Comparison of ENCODE assay signal across 28 cellular contexts in the genomic region with DNA sequence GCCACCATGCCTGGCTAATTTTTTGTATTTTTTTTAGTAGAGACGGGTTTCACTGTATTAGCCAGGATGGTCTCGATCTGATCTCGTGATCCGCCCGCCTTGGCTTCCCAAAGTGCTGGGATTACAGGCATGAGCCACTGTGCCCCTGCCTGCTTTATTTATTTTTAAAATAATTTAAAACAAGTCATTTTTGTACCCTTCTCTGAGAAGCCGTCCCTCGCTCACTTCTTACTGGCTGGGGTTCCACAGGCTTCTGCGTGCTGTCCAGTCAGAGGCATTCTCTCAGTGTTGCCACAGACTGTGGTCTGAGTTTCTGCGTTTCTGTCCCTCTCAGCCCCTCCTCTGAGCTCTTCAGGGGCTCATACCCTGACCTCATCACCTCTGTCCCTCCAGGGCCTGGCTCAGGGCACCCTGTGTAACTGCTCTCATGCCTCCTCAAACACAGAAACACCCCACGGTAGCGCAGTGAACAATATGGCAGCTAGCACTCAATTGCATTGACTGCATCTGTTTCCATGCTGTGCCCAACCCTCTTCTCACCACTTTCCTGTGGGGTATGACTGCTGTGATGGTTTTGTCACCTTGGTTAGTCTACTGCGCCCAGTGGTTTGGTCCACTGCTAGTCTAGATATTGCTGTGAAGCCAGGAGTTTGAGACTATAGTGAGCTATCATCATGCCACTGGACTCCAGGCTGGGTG. TPM values are rescaled to one million over a fixed set of nuclear protein-coding genes. Genes with fewer than 3 reads are reported as not detected.
DNase-seq lines count a peak whose midpoint lies in the region; ATAC-seq, FAIRE-seq and TF ChIP-seq lines count a peak whose summit lies in the region.
"Had no signal": no experiment of that assay in that cellular context is flagged by ENCODE, and none has a peak within 500 bp of the region (broad histone marks: within the 10 kb centered on the region; RNA-seq: fewer than 3 reads in every experiment).

No MANE protein-coding gene starts in this region.

- H4K8ac ChIP-seq in H9 (replicated peaks; ENCODE audit: insufficient read length, low read depth, low read length) = no peak overlapping the region

- no peak overlapping the region for H3K23ac ChIP-seq in H9 (ENCODE audit: insufficient read length, low read depth, low read length)

- no peak overlapping the region for H4K91ac ChIP-seq in H9 (ENCODE audit: insufficient read length, low read depth, low read length)

- POLR2A ChIA-PET in MCF 10A (lab: Yijun Ruan, JAX) = interaction anchor here (1.2 kb wide), 1 partner anchor 7 kb away, joined by 3 read pairs; no protein-coding TSS in a partner anchor

- peak; percentile 9 for DNase-seq in H9
- peak; percentile 26 for DNase-seq in activated CD8-positive, alpha-beta memory T cell treated with anti-CD3 and anti-CD28 coated beads, Interleukin-2, amount 50 U/mL, for 48 hours
- peak; percentile 30 for DNase-seq in mesenteric fat pad (ENCODE audit: low spot score)
- peak; percentile 31 for DNase-seq in sciatic nerve (ENCODE audit: low spot score)
- no peak for DNase-seq in GM12891 (ENCODE audit: insufficient read length, low spot score)
- DNase-seq in MG63 = no peak
- no peak for DNase-seq in MCF 10A (ENCODE audit: unreplicated experiment)
- DNase-seq in activated naive CD4-positive, alpha-beta T cell treated with anti-CD3 and anti-CD28 coated beads, Interleukin-2, amount 10 ng/mL, durations not matched to agents 7 days and 5 days = no peak
- DNase-seq: activated gamma-delta T cell; activated T-cell treated with anti-CD3 and anti-CD28 coated beads for 4 hours; C1 segment of cervical spinal cord; central memory CD4-positive, alpha-beta T cell; dermis blood vessel endothelial cell; foreskin melanocyte; HCEC 1CT; KG1; MM.1S; NCI-H1105 treated with DMSO at 0.1 percent for 48 hours; NCI-H2029; NCI-H510A treated with DMSO at 0.1 percent for 48 hours; PC-3; Right ventricle myocardium superior; stimulated activated CD4-positive, alpha-beta T cell treated with anti-CD3 and anti-CD28 coated beads, Interleukin-4, amount 100 ng/mL, for 4 hours; T-helper 17 cell; upper lobe of left lung had no signal

- H3K18ac ChIP-seq in H9 (ENCODE audit: insufficient read length, low read depth, low read length) = no peak overlapping the region

- no peak overlapping the region; a peak in 1 of 7 replicates for H3K27ac Mint-ChIP-seq in H9
- H3K27ac Mint-ChIP-seq in MCF 10A (ENCODE audit: low read depth, unreplicated experiment) = no peak overlapping the region
- no peak overlapping the region for H3K27ac Mint-ChIP-seq in activated naive CD4-positive, alpha-beta T cell treated with anti-CD3 and anti-CD28 coated beads, Interleukin-2, amount 10 ng/mL, durations not matched to agents 7 days and 5 days
- H3K27ac Mint-ChIP-seq: T-helper 17 cell had no signal

- no peak overlapping the region for H3K56ac ChIP-seq in H9 (ENCODE audit: insufficient read length, low read depth, low read length)

- H3K9me3 ChIP-seq in H9 (ENCODE audit: control insufficient read depth, low read depth, low read length) = no peaks in the 10 kb centered on the region
- no peaks in the 10 kb centered on the region for H3K9me3 ChIP-seq in MG63
- H3K9me3 ChIP-seq: heart right ventricle, upper lobe of left lung had no signal

- TF ChIP-seq CTCF in H9 (conservative IDR thresholded peaks at IDR 0.05) = no peak
- no peak for TF ChIP-seq CTCF in MCF 10A (IDR thresholded peaks at IDR 0.05; ENCODE audit: unreplicated experiment)

- no peaks in the 10 kb centered on the region for H4K20me1 ChIP-seq in H9 (ENCODE audit: control insufficient read depth, insufficient read depth, insufficient read length)

- H3K27me3 ChIP-seq in H9 (ENCODE audit: insufficient read depth, low read length) (no peaks in the 10 kb centered on the region), MG63 (no peaks in the 10 kb centered on the region)
- H3K27me3 ChIP-seq: heart right ventricle, upper lobe of left lung had no signal

- no peak overlapping the region for H2BK5ac ChIP-seq in H9 (ENCODE audit: insufficient read length, low read length)

- H4K5ac ChIP-seq in H9 (ENCODE audit: insufficient read length, low read depth, low read length) = no peak overlapping the region

- H3K36me3 Mint-ChIP-seq in H9 (ENCODE audit: insufficient read depth in 1 of 3, low read depth in 3 of 3) = no peaks in the 10 kb centered on the region
- H3K36me3 Mint-ChIP-seq in MCF 10A (ENCODE audit: insufficient read depth, unreplicated experiment) = no peaks in the 10 kb centered on the region
- H3K36me3 Mint-ChIP-seq in activated naive CD4-positive, alpha-beta T cell treated with anti-CD3 and anti-CD28 coated beads, Interleukin-2, amount 10 ng/mL, durations not matched to agents 7 days and 5 days = no peaks in the 10 kb centered on the region

- no peaks in the 10 kb centered on the region for H3K23me2 ChIP-seq in H9 (ENCODE audit: insufficient read length, low read depth, low read length, poor library complexity, severe bottlenecking)

- no peak overlapping the region for H3K4ac ChIP-seq in H9 (ENCODE audit: low read depth, low read length)

- BruUV-seq in MCF 10A (replicated peaks; lab: Mats Ljungman, UMichigan) = no TSS peak

- FAIRE-seq in GM12891 (lab: Jason Lieb, UNC) = no peak
- FAIRE-seq: G401.6, TTC549 had no signal

- H2AK5ac ChIP-seq in H9 (ENCODE audit: insufficient read length, low read length) = no peak overlapping the region

- H3K79me1 ChIP-seq in H9 (ENCODE audit: insufficient read depth, low read depth, low read length, poor library complexity, severe bottlenecking) = no peaks in the 10 kb centered on the region

- H2BK120ac ChIP-seq in H9 (ENCODE audit: low read depth, low read length, poor library complexity, severe bottlenecking) = no peak overlapping the region

- no peak overlapping the region for H3K4me3 ChIP-seq in MG63
- H3K4me3 ChIP-seq: heart right ventricle, upper lobe of left lung had no signal

- TF ChIP-seq POLR2A in GM12891 (IDR thresholded peaks at IDR 0.05; ENCODE audit: low read depth, low read length) = no peak

- H2BK20ac ChIP-seq in H9 (ENCODE audit: low read depth, low read length, poor library complexity, severe bottlenecking) = no peak overlapping the region

- H3K4me3 Mint-ChIP-seq in H9 = no peak overlapping the region; a peak in 1 of 5 replicates
- H3K4me3 Mint-ChIP-seq in MCF 10A (ENCODE audit: unreplicated experiment) = no peak overlapping the region
- no peak overlapping the region for H3K4me3 Mint-ChIP-seq in activated naive CD4-positive, alpha-beta T cell treated with anti-CD3 and anti-CD28 coated beads, Interleukin-2, amount 10 ng/mL, durations not matched to agents 7 days and 5 days
- H3K4me3 Mint-ChIP-seq: T-helper 17 cell had no signal

- no peak overlapping the region for H2AFZ ChIP-seq in H9 (ENCODE audit: low read length)

- no peaks in the 10 kb centered on the region for H3K79me2 ChIP-seq in H9 (ENCODE audit: insufficient read depth, low read length)

- no peak overlapping the region for H3K4me2 ChIP-seq in H9 (ENCODE audit: insufficient read depth, insufficient read length, low read length)

- intact Hi-C loops in sciatic nerve (cut with DNase I) = loop anchor here (5.0 kb wide), 1 partner anchor 1756 kb away; no protein-coding TSS in a partner anchor
- intact Hi-C loops in MCF 10A (cut with micrococcal nuclease) = no loop called here

- peaks cover 29% of the 10 kb centered on the region for H3K27me3 Mint-ChIP-seq in H9 (ENCODE audit: low read depth)
- peaks cover 17% of the 10 kb centered on the region for H3K27me3 Mint-ChIP-seq in MCF 10A (ENCODE audit: insufficient read depth, unreplicated experiment)
- H3K27me3 Mint-ChIP-seq in activated naive CD4-positive, alpha-beta T cell treated with anti-CD3 and anti-CD28 coated beads, Interleukin-2, amount 10 ng/mL, durations not matched to agents 7 days and 5 days = peaks cover 25% of the 10 kb centered on the region

- no CpG with 5 or more reads among the region's 12 CpGs for WGBS in H9 (ENCODE audit: extremely low coverage, insufficient read length, low lambda C conversion rate)

- H3K4me1 Mint-ChIP-seq in H9 = peaks cover 0 to 4% of the 10 kb centered on the region in 2 experiments; a peak in 3 of 4 replicates
- peaks cover 10% of the 10 kb centered on the region for H3K4me1 Mint-ChIP-seq in MCF 10A (ENCODE audit: insufficient read depth, unreplicated experiment)
- H3K4me1 Mint-ChIP-seq in activated naive CD4-positive, alpha-beta T cell treated with anti-CD3 and anti-CD28 coated beads, Interleukin-2, amount 10 ng/mL, durations not matched to agents 7 days and 5 days = no peaks in the 10 kb centered on the region
- H3K4me1 Mint-ChIP-seq: T-helper 17 cell had no signal

- no peak overlapping the region for H2BK12ac ChIP-seq in H9 (ENCODE audit: insufficient read length, low read depth, low read length)

- H3K36me3 ChIP-seq in MG63 = no peaks in the 10 kb centered on the region
- H3K36me3 ChIP-seq: heart right ventricle, upper lobe of left lung had no signal

- no peak overlapping the region for H3T11ph ChIP-seq in H9 (ENCODE audit: low read length)

- CTCF ChIA-PET in MCF 10A (lab: Yijun Ruan, JAX) = interaction anchor here (0.5 to 3.1 kb wide), 4 partner anchors 18 to 460 kb away, joined by 3 to 17 read pairs (median 4); no protein-coding TSS in a partner anchor
- CTCF ChIA-PET in activated naive CD4-positive, alpha-beta T cell treated with anti-CD3 and anti-CD28 coated beads, Interleukin-2, amount 10 ng/mL, durations not matched to agents 7 days and 5 days (lab: Charles Lee) = no interaction called here

- no peaks in the 10 kb centered on the region for H3K9me3 Mint-ChIP-seq in H9
- H3K9me3 Mint-ChIP-seq in MCF 10A (ENCODE audit: unreplicated experiment) = no peaks in the 10 kb centered on the region
- no peaks in the 10 kb centered on the region for H3K9me3 Mint-ChIP-seq in activated naive CD4-positive, alpha-beta T cell treated with anti-CD3 and anti-CD28 coated beads, Interleukin-2, amount 10 ng/mL, durations not matched to agents 7 days and 5 days

- no peak for ATAC-seq in sciatic nerve
- ATAC-seq: heart right ventricle, PC-3, T-helper 17 cell had no signal

- H3K4me1 ChIP-seq in H9 (ENCODE audit: insufficient read depth, low read length) = no peaks in the 10 kb centered on the region

- no peak overlapping the region for H3K9ac ChIP-seq in H9 (ENCODE audit: extremely low read depth, insufficient read length, low read length)

- no peak overlapping the region for H2BK15ac ChIP-seq in H9 (ENCODE audit: low read depth, low read length)

- H3K14ac ChIP-seq in H9 (ENCODE audit: insufficient read depth, low read length) = no peak overlapping the region

- no peak overlapping the region for H3K27ac ChIP-seq in H9 (ENCODE audit: insufficient read length, low read depth, low read length)
- H3K27ac ChIP-seq: upper lobe of left lung had no signal

TF ChIP-seq in GM12891, 5 proteins besides CTCF, POLR2A, EP300 and RAD21 (continues in another document):
- TF ChIP-seq PAX5 (IDR thresholded peaks at IDR 0.05; ENCODE audit: insufficient read depth, low read length, severe bottlenecking) (no peak), SPI1 (IDR thresholded peaks at IDR 0.05; ENCODE audit: low read depth, low read length) (no peak), POU2F2 (IDR thresholded peaks at IDR 0.05; ENCODE audit: low read depth, low read length) (no peak), TAF1 (IDR thresholded peaks at IDR 0.05; ENCODE audit: low read depth, low read length) (no peak)

RNA-seq across cellular contexts. Expression of a gene that starts 44.3 kb away (rescaled TPM):
- total RNA-seq in H9 (2021) (48.1 and 49.0 TPM in 2 replicates), mesenteric fat pad (56.6 TPM), sciatic nerve (39.5 TPM), MCF 10A (2022) (34.1 and 42.3 TPM in 2 replicates)
- polyA plus RNA-seq in GM12891 (2012; ENCODE audit: low read depth, missing spikeins) = 0.06 TPM
- 4.4 and 15.2 TPM in 2 replicates for total RNA-seq in MG63 (2014; rRNA removed; shearing (Covaris generic); ENCODE audit: low replicate concordance)

Comparison
In these comparisons a context has a peak if more than half of its experiments do, and no peak if none do; other contexts are left out.
1. DNase-seq: peak in H9 (single experiment), activated CD8-positive, alpha-beta memory T cell treated with anti-CD3 and anti-CD28 coated beads, Interleukin-2, amount 50 U/mL, for 48 hours (single experiment), mesenteric fat pad (single experiment) and sciatic nerve (single experiment); none in GM12891 (single experiment), MG63 (single experiment), MCF 10A (single experiment) and activated naive CD4-positive, alpha-beta T cell treated with anti-CD3 and anti-CD28 coated beads, Interleukin-2, amount 10 ng/mL, durations not matched to agents 7 days and 5 days (single experiment).